In genomic region chr3:107212709-107213664, GRCh38 we compare ENCODE assay signal across 1 cellular context.
TF ChIP-seq lines count a peak whose summit lies in the region.

No MANE protein-coding gene starts in this region.

TF ChIP-seq in GM23338, 12 proteins besides CTCF, POLR2A, EP300 and RAD21 (continued from another document):
- TF ChIP-seq ZNF462 (CRISPR knock-in tag; IDR thresholded peaks at IDR 0.05) (no peak), ETS1 (IDR thresholded peaks at IDR 0.05) (no peak), CREB1 (CRISPR knock-in tag; IDR thresholded peaks at IDR 0.05; ENCODE audit: low read depth) (no peak), POLR2AphosphoS5 (IDR thresholded peaks at IDR 0.05; ENCODE audit: low read depth) (no peak), EZH2 (IDR thresholded peaks at IDR 0.05; ENCODE audit: low read depth, unreplicated experiment) (no peak), JUNB (IDR thresholded peaks at IDR 0.05; ENCODE audit: unreplicated experiment) (no peak), STAT1 (IDR thresholded peaks at IDR 0.05; ENCODE audit: unreplicated experiment) (no peak), NANOG (IDR thresholded peaks at IDR 0.05; ENCODE audit: borderline replicate concordance) (no peak), EZH2phosphoT487 (IDR thresholded peaks at IDR 0.05; ENCODE audit: unreplicated experiment) (no peak)
